1 cellular context compared by ENCODE assay signal in the genomic region with DNA sequence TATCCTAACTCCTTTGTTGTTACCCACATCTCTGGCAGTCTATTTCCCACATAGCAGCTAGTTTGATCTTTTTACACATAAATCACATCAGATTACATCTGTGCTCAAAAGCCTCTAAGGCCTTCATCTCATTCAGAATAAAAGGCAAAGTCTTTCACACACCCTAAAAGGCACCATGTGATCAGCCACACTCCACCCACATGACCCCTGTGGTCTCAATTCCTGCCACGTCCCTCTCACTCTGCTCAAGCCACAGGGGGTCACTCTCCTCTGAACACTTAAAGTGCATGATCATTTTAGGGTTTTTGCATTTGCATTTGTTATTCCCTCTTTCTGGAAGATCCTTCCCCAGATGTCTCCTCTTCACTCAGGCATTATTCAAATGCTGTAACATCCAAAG.
TF ChIP-seq lines count a peak whose summit lies in the region.

No MANE protein-coding gene starts in this region.

TF ChIP-seq in H1, 55 proteins besides CTCF, POLR2A, EP300 and RAD21:
- peak; percentile 67 for TF ChIP-seq USF2 (IDR thresholded peaks at IDR 0.05; ENCODE audit: low read length)
- TF ChIP-seq POLR2AphosphoS5 (IDR thresholded peaks at IDR 0.05; ENCODE audit: low read depth, low read length) = no peak
- TF ChIP-seq EZH2 (IDR thresholded peaks at IDR 0.05; ENCODE audit: low read depth, low read length, severe bottlenecking) = no peak
- no peak for TF ChIP-seq SIX5 (IDR thresholded peaks at IDR 0.05; ENCODE audit: low read depth, low read length)
- no peak for TF ChIP-seq BRCA1 (IDR thresholded peaks at IDR 0.05; ENCODE audit: low read depth, low read length)
- 0 out of 2 replicates have a peak, but pooled peaks have one; percentile 27 for TF ChIP-seq ATF3 (IDR thresholded peaks at IDR 0.05; ENCODE audit: insufficient read depth, low read depth, low read length)
